In the genomic region with DNA sequence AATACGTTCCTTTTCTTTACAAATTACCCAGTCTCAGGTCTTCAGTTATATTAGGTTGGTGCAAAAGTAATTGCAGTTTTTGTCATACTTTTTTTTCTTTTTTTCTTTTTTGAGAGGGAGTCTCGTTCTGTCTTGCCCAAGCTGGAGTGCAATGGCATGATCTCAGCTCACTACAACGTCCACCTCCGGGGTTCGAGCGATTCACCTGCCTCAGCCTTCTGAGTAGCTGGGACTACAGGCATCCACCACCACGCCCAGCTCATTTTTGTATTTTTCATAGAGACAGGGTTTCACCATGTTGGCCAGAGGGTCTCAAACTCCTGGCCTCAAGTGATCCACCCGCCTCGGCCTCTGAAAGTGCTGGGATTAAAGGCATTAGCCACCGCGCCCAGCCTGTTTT, we compare ENCODE assay signal across 17 cellular contexts. TPM values are rescaled to one million over a fixed set of nuclear protein-coding genes. Genes with fewer than 3 reads are reported as not detected.
A peak's percentile ranks its signal among the peaks of the same experiment; 100 is the strongest.
DNase-seq lines count a peak whose midpoint lies in the region; ATAC-seq and TF ChIP-seq lines count a peak whose summit lies in the region.
"Had no signal": no experiment of that assay in that cellular context is flagged by ENCODE, and none has a peak within 500 bp of the region (broad histone marks: within the 10 kb centered on the region; RNA-seq: fewer than 3 reads in every experiment).

No MANE protein-coding gene starts in this region.

- peaks cover 18% of the 10 kb centered on the region for H3K4me1 ChIP-seq in osteoblast (ENCODE audit: insufficient read depth, low read length)
- H3K4me1 ChIP-seq: A549 had no signal

- H3K27ac ChIP-seq in osteoblast (ENCODE audit: low read depth, low read length), result peak overlapping the region; percentile 89
- H3K27ac ChIP-seq: A549, SJCRH30 had no signal

- H3K27me3 Mint-ChIP-seq in natural killer cell treated with Interleukin-12 subunit alpha and Interleukin-12 subunit beta and Interleukin-15 and Interleukin-18, amount 100 ng/mL, for 72 hours, result peaks cover 0 to 5% of the 10 kb centered on the region in 2 donors
- H3K27me3 Mint-ChIP-seq in natural killer cell (ENCODE audit: low read depth in 2 of 2) (no peaks in the 10 kb centered on the region), chondrocyte (ENCODE audit: low read depth) (no peaks in the 10 kb centered on the region)
- H3K27me3 Mint-ChIP-seq in T-helper 2 cell treated with Interferon-gamma antibody and Interleukin-4, amounts not matched to agents 5 μg/mL and 100 μg/mL, for 36 hours (ENCODE audit: low read depth), result peaks cover 2% of the 10 kb centered on the region
- H3K27me3 Mint-ChIP-seq: IgD-negative memory B cell had no signal

- no peaks in the 10 kb centered on the region for H3K79me2 ChIP-seq in osteoblast (ENCODE audit: insufficient read depth, low read length)

- H2AFZ ChIP-seq in osteoblast (ENCODE audit: low read length), result no peak overlapping the region

- H3K36me3 Mint-ChIP-seq in natural killer cell treated with Interleukin-12 subunit alpha and Interleukin-12 subunit beta and Interleukin-15 and Interleukin-18, amount 100 ng/mL, for 72 hours, result no peaks in the 10 kb centered on the region
- H3K36me3 Mint-ChIP-seq in natural killer cell, result no peaks in the 10 kb centered on the region
- H3K36me3 Mint-ChIP-seq in chondrocyte (ENCODE audit: low read depth), result no peaks in the 10 kb centered on the region
- no peaks in the 10 kb centered on the region for H3K36me3 Mint-ChIP-seq in T-helper 2 cell treated with Interferon-gamma antibody and Interleukin-4, amounts not matched to agents 5 μg/mL and 100 μg/mL, for 36 hours (ENCODE audit: low read depth)
- H3K36me3 Mint-ChIP-seq: CD14-positive monocyte, IgD-negative memory B cell had no signal

- TF ChIP-seq CTCF in natural killer cell (IDR thresholded peaks at IDR 0.05) (no peak), chondrocyte (IDR thresholded peaks at IDR 0.05) (no peak), osteoblast (IDR thresholded peaks at IDR 0.05; ENCODE audit: extremely low read depth, low read depth, low read length) (no peak)

- ATAC-seq in natural killer cell treated with Interleukin-12 subunit alpha and Interleukin-12 subunit beta and Interleukin-15 and Interleukin-18, amount 100 ng/mL, for 72 hours, result no peak
- ATAC-seq in natural killer cell, result no peak
- ATAC-seq in GM21360 (IDR thresholded peaks at IDR 0.05; ENCODE audit: unreplicated experiment), result no peak
- no peak for ATAC-seq in HG02642 (IDR thresholded peaks at IDR 0.05; ENCODE audit: poor library complexity, unreplicated experiment)
- ATAC-seq: A549, GM12878 had no signal

- H4K20me1 ChIP-seq in osteoblast (ENCODE audit: insufficient read depth, low read length), result no peaks in the 10 kb centered on the region

- no peak overlapping the region for H3K27ac Mint-ChIP-seq in natural killer cell treated with Interleukin-12 subunit alpha and Interleukin-12 subunit beta and Interleukin-15 and Interleukin-18, amount 100 ng/mL, for 72 hours
- H3K27ac Mint-ChIP-seq in natural killer cell (no peak overlapping the region), chondrocyte (ENCODE audit: unreplicated experiment) (peak overlapping the region; percentile 32)
- H3K27ac Mint-ChIP-seq in T-helper 2 cell treated with Interferon-gamma antibody and Interleukin-4, amounts not matched to agents 5 μg/mL and 100 μg/mL, for 36 hours, result no peak overlapping the region
- H3K27ac Mint-ChIP-seq: IgD-negative memory B cell had no signal

- peak; percentile 23 for DNase-seq in natural killer cell treated with Interleukin-12 subunit alpha and Interleukin-12 subunit beta and Interleukin-15 and Interleukin-18, amount 100 ng/mL, for 72 hours (ENCODE audit: low spot score)
- DNase-seq in natural killer cell (no peak), chondrocyte (ENCODE audit: low spot score) (no peak), osteoblast (ENCODE audit: insufficient read length, low spot score, missing footprints) (no peak), 8988T (no peak)
- DNase-seq in T-helper 2 cell treated with Interferon-gamma antibody and Interleukin-4, amounts not matched to agents 5 μg/mL and 100 μg/mL, for 36 hours (ENCODE audit: low spot score), result no peak
- DNase-seq: DMS 273 treated with DMSO at 0.1 percent for 48 hours, GDM1, NCI-H187 treated with DMSO at 0.1 percent for 48 hours, NCI-H69, SJCRH30 had no signal

- intact Hi-C loops in natural killer cell (cut with micrococcal nuclease), result no loop called here

- H3K4me3 ChIP-seq in osteoblast (ENCODE audit: insufficient read depth, low read length), result no peak overlapping the region
- H3K4me3 ChIP-seq: A549, GM12878, SJCRH30 had no signal

- H3K4me3 Mint-ChIP-seq in natural killer cell treated with Interleukin-12 subunit alpha and Interleukin-12 subunit beta and Interleukin-15 and Interleukin-18, amount 100 ng/mL, for 72 hours, result no peak overlapping the region
- H3K4me3 Mint-ChIP-seq in natural killer cell (no peak overlapping the region), chondrocyte (ENCODE audit: unreplicated experiment) (no peak overlapping the region)
- no peak overlapping the region for H3K4me3 Mint-ChIP-seq in T-helper 2 cell treated with Interferon-gamma antibody and Interleukin-4, amounts not matched to agents 5 μg/mL and 100 μg/mL, for 36 hours
- H3K4me3 Mint-ChIP-seq: CD14-positive monocyte, IgD-negative memory B cell had no signal

- no peaks in the 10 kb centered on the region for H3K4me1 Mint-ChIP-seq in natural killer cell treated with Interleukin-12 subunit alpha and Interleukin-12 subunit beta and Interleukin-15 and Interleukin-18, amount 100 ng/mL, for 72 hours (ENCODE audit: low read depth in 2 of 2)
- H3K4me1 Mint-ChIP-seq in natural killer cell (no peaks in the 10 kb centered on the region), chondrocyte (ENCODE audit: low read depth) (peaks cover 43% of the 10 kb centered on the region)
- H3K4me1 Mint-ChIP-seq in T-helper 2 cell treated with Interferon-gamma antibody and Interleukin-4, amounts not matched to agents 5 μg/mL and 100 μg/mL, for 36 hours (ENCODE audit: low read depth), result no peaks in the 10 kb centered on the region
- H3K4me1 Mint-ChIP-seq: IgD-negative memory B cell had no signal

- no peaks in the 10 kb centered on the region for H3K27me3 ChIP-seq in osteoblast (ENCODE audit: insufficient read depth, low read length)
- H3K27me3 ChIP-seq: SJCRH30 had no signal

- no peaks in the 10 kb centered on the region for H3K9me3 Mint-ChIP-seq in natural killer cell treated with Interleukin-12 subunit alpha and Interleukin-12 subunit beta and Interleukin-15 and Interleukin-18, amount 100 ng/mL, for 72 hours
- no peaks in the 10 kb centered on the region for H3K9me3 Mint-ChIP-seq in natural killer cell
- H3K9me3 Mint-ChIP-seq in chondrocyte (ENCODE audit: low read depth), result no peaks in the 10 kb centered on the region
- H3K9me3 Mint-ChIP-seq in T-helper 2 cell treated with Interferon-gamma antibody and Interleukin-4, amounts not matched to agents 5 μg/mL and 100 μg/mL, for 36 hours, result no peaks in the 10 kb centered on the region
- H3K9me3 Mint-ChIP-seq: CD14-positive monocyte had no signal

- H3K36me3 ChIP-seq in osteoblast (ENCODE audit: insufficient read depth, low read length), result no peaks in the 10 kb centered on the region
- H3K36me3 ChIP-seq: SJCRH30 had no signal

- H3K4me2 ChIP-seq in osteoblast (ENCODE audit: insufficient read depth, low read length), result peak overlapping the region; percentile 5
- H3K4me2 ChIP-seq: A549 had no signal

- H3K9me3 ChIP-seq in osteoblast (ENCODE audit: low read depth, low read length), result no peaks in the 10 kb centered on the region
- H3K9me3 ChIP-seq: A549, SJCRH30 had no signal

RNA-seq across cellular contexts. Expression of gene ASAP2, which starts 43.8 kb away (rescaled TPM):
- total RNA-seq in natural killer cell treated with Interleukin-12 subunit alpha and Interleukin-12 subunit beta and Interleukin-15 and Interleukin-18, amount 100 ng/mL, for 72 hours, result not detected
- total RNA-seq in natural killer cell (1 to 10 TPM in 1 of 3 donors, under 1 TPM in 2; 0.20 to 1.8 (median 0.60) TPM), chondrocyte (60.7 to 73.2 TPM (median 61.5 TPM) in 3 replicates), osteoblast (56.0 and 66.2 TPM in 2 replicates)

Comparison
In these comparisons a context has a peak if more than half of its experiments do, and no peak if none do; other contexts are left out.
1. RNA of gene ASAP2, which starts 43.8 kb away (total RNA-seq): 56.0 to 66.2 TPM in osteoblast and 60.7 to 73.2 TPM in chondrocyte; 0.20 to 1.8 TPM in natural killer cell and not detected in natural killer cell treated with Interleukin-12 subunit alpha and Interleukin-12 subunit beta and Interleukin-15 and Interleukin-18, amount 100 ng/mL, for 72 hours; every median in the first group is over 10 times any median in the second.